In the genomic region with DNA sequence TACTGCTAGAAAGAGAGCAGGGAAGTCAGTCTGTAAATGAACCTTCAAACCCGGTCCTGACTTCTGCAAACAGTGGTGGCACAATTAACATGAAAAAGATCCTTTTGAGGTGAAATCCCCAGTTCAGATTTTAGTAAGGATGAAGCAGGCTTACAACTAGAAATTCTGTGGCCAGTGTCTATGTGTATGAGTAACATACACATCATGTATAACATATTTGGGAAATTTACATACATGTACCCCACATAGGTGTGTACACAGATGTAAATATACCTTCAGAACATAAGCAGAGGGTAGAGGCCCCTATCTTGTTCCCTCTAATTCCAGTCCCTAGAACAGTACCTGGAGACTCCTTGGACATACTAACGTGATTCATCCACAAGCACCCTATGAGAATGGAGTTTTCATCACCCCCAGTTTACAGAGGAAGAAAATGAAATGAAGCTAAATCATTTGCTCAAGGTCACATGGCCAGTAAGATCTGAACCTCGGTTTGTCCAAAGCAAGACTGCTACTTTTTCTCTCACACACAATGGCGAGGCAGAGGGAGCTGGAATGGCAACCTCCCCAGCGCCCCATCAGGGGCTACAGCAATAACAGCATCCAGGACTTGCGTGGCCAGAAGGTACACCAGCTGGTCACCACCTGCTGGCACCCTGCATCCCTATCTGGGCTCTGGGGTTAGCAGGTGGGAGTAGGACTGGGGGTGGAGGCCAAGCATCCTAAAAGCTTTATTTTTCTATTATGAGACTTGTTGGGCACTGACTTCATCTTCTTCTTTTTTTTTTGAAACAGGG, we compare ENCODE assay signal across 11 cellular contexts. TPM values are rescaled to one million over a fixed set of nuclear protein-coding genes. Genes with fewer than 3 reads are reported as not detected.
DNase-seq lines count a peak whose midpoint lies in the region; ATAC-seq and TF ChIP-seq lines count a peak whose summit lies in the region.
"Had no signal": no experiment of that assay in that cellular context is flagged by ENCODE, and none has a peak within 500 bp of the region (broad histone marks: within the 10 kb centered on the region; RNA-seq: fewer than 3 reads in every experiment).

No MANE protein-coding gene starts in this region.

- H3K27me3 ChIP-seq in gastrocnemius medialis: no peaks in the 10 kb centered on the region

- TF ChIP-seq CTCF in NB4 (IDR thresholded peaks at IDR 0.05; ENCODE audit: low read depth, low read length): no peak
- no peak for TF ChIP-seq CTCF in gastrocnemius medialis (IDR thresholded peaks at IDR 0.05 in 4 of 5, conservative IDR thresholded peaks at IDR 0.05 in 1 of 5)
- TF ChIP-seq CTCF in GM20000 (IDR thresholded peaks at IDR 0.05; ENCODE audit: extremely low read depth, missing control alignments): no peak

- H3K36me3 Mint-ChIP-seq in activated CD4-positive, alpha-beta T cell treated with anti-CD3 and anti-CD28 coated beads for 36 hours (ENCODE audit: low read depth): peaks cover 61% of the 10 kb centered on the region

- ATAC-seq in activated CD4-positive, alpha-beta T cell treated with anti-CD3 and anti-CD28 coated beads for 36 hours: peak; percentile 24
- ATAC-seq in gastrocnemius medialis (no peak), GM18873 (IDR thresholded peaks at IDR 0.05; ENCODE audit: low FRiP score, unreplicated experiment) (no peak)

- peaks cover 0 to 16% of the 10 kb centered on the region in 2 donors for H3K36me3 ChIP-seq in gastrocnemius medialis

- H3K27ac ChIP-seq in cingulate gyrus (ENCODE audit: low read depth, low read length) (peak overlapping the region; percentile 41), gastrocnemius medialis (peak overlapping the region; percentile 84 to 93 (median 90))

- no peaks in the 10 kb centered on the region for H3K9me3 Mint-ChIP-seq in activated CD4-positive, alpha-beta T cell treated with anti-CD3 and anti-CD28 coated beads for 36 hours (ENCODE audit: low read depth)
- H3K9me3 Mint-ChIP-seq: nephron progenitor cell; stimulated activated naive B cell treated with anti-CD40 and anti-IgM and Interleukin-4, amounts not matched to agents 10 μg/mL and 1 μg/mL and 100 μg/mL, for 72 hours had no signal

- intact Hi-C loops in activated CD4-positive, alpha-beta T cell treated with anti-CD3 and anti-CD28 coated beads for 36 hours (cut with DNase I, micrococcal nuclease): loop anchor here (2.0 to 5.0 kb wide), 4 partner anchors 89 to 427 kb away; a partner anchor contains a TSS
- intact Hi-C loops in gastrocnemius medialis (cut with DNase I; ENCODE audit: low total_unique reads): loop anchor here (2.0 to 5.0 kb wide), 3 partner anchors 121 to 429 kb away; no protein-coding TSS in a partner anchor

- peak overlapping the region; percentile 58 for H3K27ac Mint-ChIP-seq in activated CD4-positive, alpha-beta T cell treated with anti-CD3 and anti-CD28 coated beads for 36 hours
- H3K27ac Mint-ChIP-seq: nephron progenitor cell had no signal

- H3K4me1 ChIP-seq in gastrocnemius medialis: peaks cover 90 to 94% of the 10 kb centered on the region in 2 donors

- POLR2A ChIA-PET in activated CD4-positive, alpha-beta T cell treated with anti-CD3 and anti-CD28 coated beads for 36 hours (lab: Charles Lee): no interaction called here

- H3K9me3 ChIP-seq in gastrocnemius medialis: no peaks in the 10 kb centered on the region

- H3K27me3 Mint-ChIP-seq in activated CD4-positive, alpha-beta T cell treated with anti-CD3 and anti-CD28 coated beads for 36 hours: no peaks in the 10 kb centered on the region
- H3K27me3 Mint-ChIP-seq: stimulated activated naive B cell treated with anti-CD40 and anti-IgM and Interleukin-4, amounts not matched to agents 10 μg/mL and 1 μg/mL and 100 μg/mL, for 72 hours had no signal

- H3K4me3 Mint-ChIP-seq in activated CD4-positive, alpha-beta T cell treated with anti-CD3 and anti-CD28 coated beads for 36 hours: no peak overlapping the region
- H3K4me3 Mint-ChIP-seq: nephron progenitor cell had no signal

- H3K4me3 ChIP-seq in NB4 (ENCODE audit: low read depth, low read length) (no peak overlapping the region), gastrocnemius medialis (no peak overlapping the region)

- in situ Hi-C loops in gastrocnemius medialis (cut with MboI; ENCODE audit: low sequenced_read_pairs in 4 of 4): loop anchor here in 3 of 4 donors (5.0 to 25.0 kb wide), 5 partner anchors 204 to 804 kb away; a partner anchor contains a TSS

- TF ChIP-seq POLR2A in NB4 (IDR thresholded peaks at IDR 0.05; ENCODE audit: extremely low read depth, insufficient read length) (no peak), gastrocnemius medialis (IDR thresholded peaks at IDR 0.05) (no peak)

- DNase-seq in activated CD4-positive, alpha-beta T cell treated with anti-CD3 and anti-CD28 coated beads for 36 hours: no peak
- DNase-seq in activated CD4-positive, alpha-beta T cell treated with anti-CD3 and anti-CD28 coated beads, Interleukin-2, amount 50 U/mL, for 4 hours: no peak
- peak; percentile 9 for DNase-seq in NB4 (ENCODE audit: low read depth)
- DNase-seq in gastrocnemius medialis: no peak
- no peak for DNase-seq in GM20000 (ENCODE audit: low spot score)
- DNase-seq in GOT3 (lab: John Stamatoyannopoulos, UW): no peak
- DNase-seq: NCI-H1417 treated with DMSO at 0.1 percent for 48 hours; nephron progenitor cell; stimulated activated naive B cell treated with anti-CD40 and anti-IgM and Interleukin-4, amounts not matched to agents 10 μg/mL and 1 μg/mL and 100 μg/mL, for 72 hours had no signal

- CTCF ChIA-PET in activated CD4-positive, alpha-beta T cell treated with anti-CD3 and anti-CD28 coated beads for 36 hours (lab: Charles Lee): interaction anchor here (0.6 to 2.1 kb wide), 7 partner anchors 11 to 340 kb away, joined by 3 to 8 read pairs (median 3); no protein-coding TSS in a partner anchor

- H3K4me1 Mint-ChIP-seq in activated CD4-positive, alpha-beta T cell treated with anti-CD3 and anti-CD28 coated beads for 36 hours: peaks cover 21% of the 10 kb centered on the region

RNA-seq across cellular contexts. Expression of a gene that starts 41.6 kb away (rescaled TPM):
- total RNA-seq in activated CD4-positive, alpha-beta T cell treated with anti-CD3 and anti-CD28 coated beads for 36 hours: 10 to 100 TPM; 35.6 to 36.7 TPM
- total RNA-seq in gastrocnemius medialis: 10 to 100 TPM; 14.8 to 25.4 (median 20.3) TPM

RNA-seq across cellular contexts. Expression of a gene that starts 41.8 kb away (rescaled TPM):
- total RNA-seq in activated CD4-positive, alpha-beta T cell treated with anti-CD3 and anti-CD28 coated beads for 36 hours: 10 to 100 TPM; 29.9 to 36.4 TPM
- 10 to 100 TPM; 25.2 to 61.0 (median 40.6) TPM for total RNA-seq in gastrocnemius medialis
